Comparison of ENCODE assay signal across 5 cellular contexts in genomic region chr10:117886766-117887165, GRCh38.
"Had no signal": no experiment of that assay in that cellular context is flagged by ENCODE, and none has a peak within 500 bp of the region (broad histone marks: within the 10 kb centered on the region; RNA-seq: fewer than 3 reads in every experiment).

No MANE protein-coding gene starts in this region.

- H3K4me3 ChIP-seq: K562 had no signal

- DNase-seq: GOT3, H9, HCEC 1CT, IMR-90 had no signal

- ATAC-seq: K562 had no signal

- H3K4me3 Mint-ChIP-seq: H9 had no signal

- H3K27ac Mint-ChIP-seq: H9 had no signal
